In the genomic region with DNA sequence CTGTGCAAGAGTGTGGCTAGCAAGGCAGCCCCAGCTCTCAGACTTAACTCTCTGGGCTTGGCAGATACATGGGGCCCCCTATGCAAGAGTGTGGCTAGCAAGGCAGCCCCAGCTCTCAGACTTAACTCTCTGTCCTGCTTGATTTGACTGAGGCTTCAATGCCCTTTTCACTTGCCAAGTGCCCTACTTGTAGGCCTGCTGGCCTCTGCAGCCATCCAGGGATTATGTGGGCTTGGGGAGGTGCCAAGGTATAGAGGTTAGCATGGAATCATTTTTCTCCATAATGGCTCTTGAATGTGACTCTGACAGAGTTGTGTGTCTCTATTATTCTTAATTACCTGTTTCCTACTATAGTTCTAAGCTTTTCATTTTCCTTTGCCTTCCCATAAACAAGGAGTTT, we compare ENCODE assay signal across 22 cellular contexts.
"Had no signal": no experiment of that assay in that cellular context is flagged by ENCODE, and none has a peak within 500 bp of the region (broad histone marks: within the 10 kb centered on the region; RNA-seq: fewer than 3 reads in every experiment).

No MANE protein-coding gene starts in this region.

- H3K9me3 ChIP-seq: adrenal gland, body of pancreas had no signal

- H3K27ac ChIP-seq: adrenal gland, body of pancreas had no signal

- ATAC-seq: activated T-cell treated with anti-CD3 and anti-CD28 coated beads, Interleukin-2, amount 50 U/mL, for 4 hours; body of pancreas; K562; T-helper 17 cell; WTC11 had no signal

- DNase-seq: activated CD4-positive, alpha-beta T cell treated with anti-CD3 and anti-CD28 coated beads for 48 hours; activated CD4-positive, alpha-beta T cell treated with anti-CD3 and anti-CD28 coated beads, Interleukin-2, amount 50 U/mL, for 48 hours; activated CD4-positive, CD25-positive, alpha-beta regulatory T cell treated with anti-CD3 and anti-CD28 coated beads, Interleukin-2, amount 50 U/mL, for 72 hours; activated CD8-positive, alpha-beta memory T cell treated with anti-CD3 and anti-CD28 coated beads for 24 hours; activated naive CD4-positive, alpha-beta T cell treated with anti-CD3 and anti-CD28 coated beads, Interleukin-2, amount 50 U/mL, for 16 hours; activated naive CD8-positive, alpha-beta T cell treated with anti-CD3 and anti-CD28 coated beads, Interleukin-2, amount 10 ng/mL, durations not matched to agents 7 days and 5 days; activated T-cell treated with anti-CD3 and anti-CD28 coated beads, Interleukin-2, amount 50 U/mL, for 4 hours; adrenal gland; aorta; body of pancreas; Karpas-422; NCI-H1048; NCI-H1417; NCI-H1930; NCI-H446; NCI-H524; NCI-H748 treated with DMSO at 0.1 percent for 48 hours; SIG-M5; T-helper 17 cell; T-helper 9 cell had no signal

- H3K4me3 ChIP-seq: adrenal gland, body of pancreas, K562 had no signal

- H3K27me3 ChIP-seq: adrenal gland, body of pancreas had no signal

- H3K4me1 ChIP-seq: adrenal gland, body of pancreas had no signal
